Comparison of ENCODE assay signal across 9 cellular contexts in the genomic region with DNA sequence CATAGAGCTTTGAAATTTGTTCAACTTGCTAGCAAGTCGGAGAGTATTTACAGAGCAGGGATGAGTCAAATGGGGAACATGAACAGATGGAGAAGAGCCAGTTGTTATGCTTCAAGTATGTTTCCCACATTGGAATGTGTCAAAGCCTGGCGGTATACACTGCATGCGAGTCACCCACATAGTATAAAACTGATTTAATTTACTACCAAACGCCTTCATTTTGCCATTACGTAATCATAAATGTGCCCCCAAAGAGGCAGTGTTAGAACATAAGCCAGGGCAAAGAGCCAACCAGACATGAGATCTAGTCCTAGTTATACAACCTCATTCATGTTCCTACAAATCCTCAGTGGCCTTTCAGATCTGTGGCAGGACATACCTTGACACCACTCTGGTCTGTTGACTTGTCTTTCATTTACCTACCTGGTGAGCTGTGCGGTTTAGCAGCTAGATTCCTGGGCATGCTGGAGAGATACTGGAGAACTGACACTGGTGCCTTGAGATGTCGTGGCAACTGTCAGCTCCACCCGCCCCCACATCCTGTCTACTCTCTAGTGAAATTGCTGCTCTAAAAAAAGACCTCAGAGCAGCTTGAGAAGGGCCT. TPM values are rescaled to one million over a fixed set of nuclear protein-coding genes. Genes with fewer than 3 reads are reported as not detected.
DNase-seq lines count a peak whose midpoint lies in the region; ATAC-seq and TF ChIP-seq lines count a peak whose summit lies in the region.
"Had no signal": no experiment of that assay in that cellular context is flagged by ENCODE, and none has a peak within 500 bp of the region (broad histone marks: within the 10 kb centered on the region; RNA-seq: fewer than 3 reads in every experiment).

No MANE protein-coding gene starts in this region.

- intact Hi-C loops in Right ventricle myocardium inferior (cut with DNase I), result no loop called here

- H3K27me3 ChIP-seq in right atrium auricular region (no peaks in the 10 kb centered on the region), muscle layer of duodenum (ENCODE audit: low read depth, low read length) (no peaks in the 10 kb centered on the region), HAP-1 (ENCODE audit: low read depth) (peaks cover 3% of the 10 kb centered on the region; the same call in 1 of the 2 replicates)

- ATAC-seq in Right ventricle myocardium inferior (peak; percentile 22), HG03521 (IDR thresholded peaks at IDR 0.05; ENCODE audit: unreplicated experiment) (peak; percentile 56), GM19452 (IDR thresholded peaks at IDR 0.05; ENCODE audit: unreplicated experiment) (no peak)

- in situ Hi-C loops in HAP-1 (cut with MboI; ENCODE audit: low sequenced_read_pairs), result no loop called here

- H3K4me1 ChIP-seq in right atrium auricular region (peaks cover 0 to 20% of the 10 kb centered on the region in 2 donors), muscle layer of duodenum (ENCODE audit: control insufficient read depth in 1 of 2, insufficient read depth in 2 of 2, low read length in 2 of 2) (peaks cover 4 to 16% of the 10 kb centered on the region in 2 donors), HAP-1 (no peaks in the 10 kb centered on the region; the same call in 1 of the 2 replicates)

- TF ChIP-seq CTCF in right atrium auricular region (IDR thresholded peaks at IDR 0.05), result no peak

- H3K36me3 ChIP-seq in right atrium auricular region, result no peaks in the 10 kb centered on the region
- H3K36me3 ChIP-seq in muscle layer of duodenum (ENCODE audit: control insufficient read depth in 1 of 2, insufficient read depth in 2 of 2, low read length in 2 of 2), result no peaks in the 10 kb centered on the region
- no peaks in the 10 kb centered on the region for H3K36me3 ChIP-seq in HAP-1 (replicated peaks)
- H3K36me3 ChIP-seq: neutrophil had no signal

- no peak overlapping the region for H3K4me3 ChIP-seq in right atrium auricular region
- no peak overlapping the region for H3K4me3 ChIP-seq in muscle layer of duodenum (ENCODE audit: low read depth in 1 of 2, low read length in 2 of 2)
- H3K4me3 ChIP-seq in HAP-1, result no peak overlapping the region

- DNase-seq in Right ventricle myocardium inferior (ENCODE audit: missing footprints) (no peak), right atrium auricular region (ENCODE audit: low spot score) (no peak), HAP-1 (ENCODE audit: low spot score in 2 of 2) (no peak), GDM1 (lab: John Stamatoyannopoulos, UW) (no peak)
- DNase-seq in activated naive CD4-positive, alpha-beta T cell treated with anti-CD3 and anti-CD28 coated beads, Interleukin-2, amount 50 U/mL, for 16 hours, result peak; percentile 29

- H3K27ac ChIP-seq in right atrium auricular region, result no peak overlapping the region
- peak overlapping the region; percentile 1 for H3K27ac ChIP-seq in muscle layer of duodenum (ENCODE audit: low read length)
- H3K27ac ChIP-seq: neutrophil had no signal

- H3K9me3 ChIP-seq in right atrium auricular region (no peaks in the 10 kb centered on the region), muscle layer of duodenum (ENCODE audit: control insufficient read depth in 1 of 2, low read length in 2 of 2) (no peaks in the 10 kb centered on the region), HAP-1 (no peaks in the 10 kb centered on the region)
- H3K9me3 ChIP-seq: neutrophil had no signal

RNA-seq across cellular contexts. Expression of a gene that starts 21.7 kb away (rescaled TPM):
- 7.6 TPM for total RNA-seq in Right ventricle myocardium inferior
- total RNA-seq in right atrium auricular region, result 10 to 100 TPM in 1 of 2 donors, 1 to 10 TPM in 1; 7.1 to 10.9 TPM
